ENCODE assay signal across 8 cellular contexts in the genomic region with DNA sequence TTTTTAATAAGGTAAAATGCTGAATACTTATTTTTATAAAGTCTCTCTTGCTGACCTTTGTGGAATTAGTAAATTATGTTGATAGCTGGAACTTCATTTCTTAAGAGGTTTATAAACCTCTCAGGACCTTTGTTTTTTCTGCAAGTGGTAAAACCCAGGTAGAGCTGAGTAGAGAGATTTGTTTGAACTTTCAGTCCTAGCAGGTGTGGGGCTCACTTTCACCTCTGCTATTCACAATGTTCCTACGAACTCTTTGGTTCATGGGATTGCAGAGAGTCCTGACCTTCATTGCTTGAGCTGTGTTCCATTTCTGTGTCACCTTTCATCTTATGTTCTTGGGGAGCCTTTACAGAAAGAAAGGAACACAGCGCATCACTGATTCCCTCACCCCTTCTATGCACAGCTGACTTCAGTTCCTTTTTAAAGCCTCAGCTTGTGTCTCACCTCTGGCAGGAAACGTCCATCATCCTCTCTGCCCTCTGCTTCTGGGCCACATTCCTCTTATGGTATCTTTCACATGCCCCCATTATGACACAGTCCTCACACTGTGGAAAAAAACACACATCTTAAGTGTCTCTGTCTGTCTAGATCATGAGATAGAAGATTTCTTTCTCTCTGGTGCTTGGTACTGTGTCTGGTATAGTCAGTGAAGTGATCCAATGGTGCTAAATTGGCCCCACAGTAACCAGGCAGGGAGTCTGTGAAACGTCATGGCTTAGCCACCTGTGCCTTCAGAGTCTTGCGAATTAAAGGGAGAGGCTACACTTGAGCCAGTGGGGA.
A peak's percentile ranks its signal among the peaks of the same experiment; 100 is the strongest.
DNase-seq lines count a peak whose midpoint lies in the region; ATAC-seq, FAIRE-seq and TF ChIP-seq lines count a peak whose summit lies in the region.

No MANE protein-coding gene starts in this region.

- H3K4me1 ChIP-seq in GM12878 (ENCODE audit: control insufficient read depth, insufficient read depth, low read length) = peaks cover 7% of the 10 kb centered on the region; the same call in 1 of the 2 replicates

- H3K4me1 Mint-ChIP-seq in osteocyte (ENCODE audit: unreplicated experiment) = no peaks in the 10 kb centered on the region

- no TSS peak for BruUV-seq in GM12878 (replicated peaks; lab: Mats Ljungman, UMichigan)

- in situ Hi-C loops in GM12878 (cut with MboI) = no loop called here

- no peaks in the 10 kb centered on the region for H3K9me3 ChIP-seq in GM12878 (replicated peaks; ENCODE audit: control insufficient read depth, insufficient read depth, low read length)

- TF ChIP-seq CTCF in GM12878 (IDR thresholded peaks at IDR 0.05 in 2 of 3, conservative IDR thresholded peaks at IDR 0.05 in 1 of 3; ENCODE audit: control insufficient read depth in 2 of 3, extremely low read depth in 1 of 3, insufficient read depth in 1 of 3, low read depth in 3 of 3, low read length in 3 of 3) (no peak), osteocyte (IDR thresholded peaks at IDR 0.05) (no peak)

- SMC1A ChIA-PET in GM12878 (lab: Charles Lee; ENCODE audit: uncharacterized antibody, unreplicated experiment) = interaction anchor here (0.6 to 1.3 kb wide), 4 partner anchors 10 to 206 kb away, joined by 3 to 7 read pairs (median 3); no protein-coding TSS in a partner anchor

- POLR2A ChIA-PET in GM12878 (lab: Charles Lee) = no interaction called here

- no peak overlapping the region for H3K27ac Mint-ChIP-seq in osteocyte (ENCODE audit: unreplicated experiment)

- peak overlapping the region; percentile 61 for H3K4me2 ChIP-seq in GM12878 (ENCODE audit: control insufficient read depth, insufficient read depth)

- no peaks in the 10 kb centered on the region for H3K27me3 Mint-ChIP-seq in osteocyte (ENCODE audit: unreplicated experiment)

- no peaks in the 10 kb centered on the region for H3K79me2 ChIP-seq in GM12878 (ENCODE audit: control insufficient read depth, insufficient read depth, low read length)

- no peaks in the 10 kb centered on the region for H4K20me1 ChIP-seq in GM12878 (ENCODE audit: control insufficient read depth, insufficient read depth)

- H3K4me3 ChIP-seq in GM12878 = peak overlapping the region; percentile 16; the same call in 1 of the 2 replicates

- no peak for TF ChIP-seq RAD21 in GM12878 (IDR thresholded peaks at IDR 0.05; ENCODE audit: insufficient read depth, low read depth, low read length)

- FAIRE-seq in GM12892 (lab: Jason Lieb, UNC) (peak; percentile 90), GM12878 (lab: Jason Lieb, UNC) (peak; percentile 82)

- H3K27ac ChIP-seq in GM12878 (ENCODE audit: control insufficient read depth, insufficient read depth) = 0 out of 2 replicates have a peak overlapping the region, but pooled peaks have one; percentile 11

- no peak overlapping the region for H3K9ac ChIP-seq in GM12878 (ENCODE audit: control insufficient read depth, insufficient read depth, low read length)

- ATAC-seq in GM21526 (IDR thresholded peaks at IDR 0.05; ENCODE audit: low FRiP score, unreplicated experiment) (peak; percentile 94), HG03521 (IDR thresholded peaks at IDR 0.05; ENCODE audit: unreplicated experiment) (peak; percentile 81), GM12878 (peak; percentile 91)

- H3K9me3 Mint-ChIP-seq in osteocyte (ENCODE audit: unreplicated experiment) = peaks cover 6% of the 10 kb centered on the region

- CTCF ChIA-PET in GM12878 (lab: Yijun Ruan, JAX) = no interaction called here

- DNase-seq in GM12892 (ENCODE audit: insufficient read length) = no peak
- DNase-seq in GM12878 (ENCODE audit: low read depth, low spot score) = peak; percentile 51
- no peak for DNase-seq in osteocyte (ENCODE audit: extremely low spot score, unreplicated experiment)
- no peak for DNase-seq in NCI-H146 treated with DMSO at 0.1 percent for 48 hours (lab: John Stamatoyannopoulos, UW; ENCODE audit: unreplicated experiment)
- no peak for DNase-seq in NCI-H1092 treated with DMSO at 0.1 percent for 48 hours (lab: John Stamatoyannopoulos, UW)
- no peak for DNase-seq in NCI-H1092 (lab: John Stamatoyannopoulos, UW)

- TF ChIP-seq EP300 in GM12878 (IDR thresholded peaks at IDR 0.05; ENCODE audit: borderline replicate concordance in 1 of 2, control insufficient read depth in 1 of 2, low read depth in 2 of 2, low read length in 2 of 2) = peak in 1 of 2 experiments; percentile 11; a peak in 1 of 4 replicates

- TF ChIP-seq POLR2A in GM12892 (IDR thresholded peaks at IDR 0.05; ENCODE audit: low read depth, low read length) (no peak), GM12878 (IDR thresholded peaks at IDR 0.05; ENCODE audit: low read depth, low read length) (no peak)

- intact Hi-C loops in GM12878 (cut with micrococcal nuclease; ENCODE audit: unreplicated experiment) = no loop called here

- peak overlapping the region; percentile 40 for H2AFZ ChIP-seq in GM12878 (ENCODE audit: control insufficient read depth, low read depth, low read length)

- RAD21 ChIA-PET in GM12878 (lab: Charles Lee; ENCODE audit: unreplicated experiment) = interaction anchor here (1.0 to 1.1 kb wide), 2 partner anchors 10 to 32 kb away, joined by 3 to 5 read pairs; no protein-coding TSS in a partner anchor

- no peaks in the 10 kb centered on the region for H3K36me3 Mint-ChIP-seq in osteocyte (ENCODE audit: unreplicated experiment)

- no peaks in the 10 kb centered on the region for H3K27me3 ChIP-seq in GM12878 (replicated peaks in 1 of 2; ENCODE audit: control insufficient read depth in 2 of 2, insufficient read depth in 2 of 2, low read length in 1 of 2)

- WGBS in GM12878 (ENCODE audit: insufficient coverage, insufficient replicate concordance, low lambda C conversion rate, missing lambda C conversion rate) = 6% methylated on average over 5 of the region's 5 CpGs

- H3K4me3 Mint-ChIP-seq in osteocyte (ENCODE audit: unreplicated experiment) = no peak overlapping the region

- H3K36me3 ChIP-seq in GM12878 (ENCODE audit: control insufficient read depth in 2 of 2, insufficient read depth in 2 of 2, low read length in 1 of 2) = no peaks in the 10 kb centered on the region

TF ChIP-seq in GM12878, 131 proteins besides CTCF, POLR2A, EP300 and RAD21 (continues in another document):
- TF ChIP-seq MEF2B (IDR thresholded peaks at IDR 0.05; ENCODE audit: partially characterized antibody, poor library complexity, severe bottlenecking) (peak; percentile 24), PBX3 (IDR thresholded peaks at IDR 0.05; ENCODE audit: insufficient replicate concordance, low read depth, low read length) (peak; percentile 34), SPI1 (IDR thresholded peaks at IDR 0.05; ENCODE audit: borderline replicate concordance, insufficient read depth, low read depth, low read length) (0 out of 2 replicates have a peak, but pooled peaks have one; percentile 6), MTA2 (IDR thresholded peaks at IDR 0.05; ENCODE audit: low read depth) (0 out of 2 replicates have a peak, but pooled peaks have one; percentile 20), PKNOX1 (IDR thresholded peaks at IDR 0.05) (peak; percentile 79; the same call in 1 of the 2 replicates), BHLHE40 (IDR thresholded peaks at IDR 0.05; ENCODE audit: borderline replicate concordance in 1 of 2, low read depth in 2 of 2, low read length in 1 of 2) (0 out of 4 replicates have a peak, but pooled peaks of 1 of the 2 experiments have one; percentile 6), IKZF2 (IDR thresholded peaks at IDR 0.05) (peak; percentile 26 to 40; a peak in 1 of 4 replicates)
- TF ChIP-seq, protein P1, sequence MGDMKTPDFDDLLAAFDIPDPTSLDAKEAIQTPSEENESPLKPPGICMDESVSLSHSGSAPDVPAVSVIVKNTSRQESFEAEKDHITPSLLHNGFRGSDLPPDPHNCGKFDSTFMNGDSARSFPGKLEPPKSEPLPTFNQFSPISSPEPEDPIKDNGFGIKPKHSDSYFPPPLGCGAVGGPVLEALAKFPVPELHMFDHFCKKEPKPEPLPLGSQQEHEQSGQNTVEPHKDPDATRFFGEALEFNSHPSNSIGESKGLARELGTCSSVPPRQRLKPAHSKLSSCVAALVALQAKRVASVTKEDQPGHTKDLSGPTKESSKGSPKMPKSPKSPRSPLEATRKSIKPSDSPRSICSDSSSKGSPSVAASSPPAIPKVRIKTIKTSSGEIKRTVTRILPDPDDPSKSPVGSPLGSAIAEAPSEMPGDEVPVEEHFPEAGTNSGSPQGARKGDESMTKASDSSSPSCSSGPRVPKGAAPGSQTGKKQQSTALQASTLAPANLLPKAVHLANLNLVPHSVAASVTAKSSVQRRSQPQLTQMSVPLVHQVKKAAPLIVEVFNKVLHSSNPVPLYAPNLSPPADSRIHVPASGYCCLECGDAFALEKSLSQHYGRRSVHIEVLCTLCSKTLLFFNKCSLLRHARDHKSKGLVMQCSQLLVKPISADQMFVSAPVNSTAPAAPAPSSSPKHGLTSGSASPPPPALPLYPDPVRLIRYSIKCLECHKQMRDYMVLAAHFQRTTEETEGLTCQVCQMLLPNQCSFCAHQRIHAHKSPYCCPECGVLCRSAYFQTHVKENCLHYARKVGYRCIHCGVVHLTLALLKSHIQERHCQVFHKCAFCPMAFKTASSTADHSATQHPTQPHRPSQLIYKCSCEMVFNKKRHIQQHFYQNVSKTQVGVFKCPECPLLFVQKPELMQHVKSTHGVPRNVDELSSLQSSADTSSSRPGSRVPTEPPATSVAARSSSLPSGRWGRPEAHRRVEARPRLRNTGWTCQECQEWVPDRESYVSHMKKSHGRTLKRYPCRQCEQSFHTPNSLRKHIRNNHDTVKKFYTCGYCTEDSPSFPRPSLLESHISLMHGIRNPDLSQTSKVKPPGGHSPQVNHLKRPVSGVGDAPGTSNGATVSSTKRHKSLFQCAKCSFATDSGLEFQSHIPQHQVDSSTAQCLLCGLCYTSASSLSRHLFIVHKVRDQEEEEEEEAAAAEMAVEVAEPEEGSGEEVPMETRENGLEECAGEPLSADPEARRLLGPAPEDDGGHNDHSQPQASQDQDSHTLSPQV (IDR thresholded peaks at IDR 0.05) = no peak
